Comparison of ENCODE assay signal across 22 cellular contexts in the genomic region with DNA sequence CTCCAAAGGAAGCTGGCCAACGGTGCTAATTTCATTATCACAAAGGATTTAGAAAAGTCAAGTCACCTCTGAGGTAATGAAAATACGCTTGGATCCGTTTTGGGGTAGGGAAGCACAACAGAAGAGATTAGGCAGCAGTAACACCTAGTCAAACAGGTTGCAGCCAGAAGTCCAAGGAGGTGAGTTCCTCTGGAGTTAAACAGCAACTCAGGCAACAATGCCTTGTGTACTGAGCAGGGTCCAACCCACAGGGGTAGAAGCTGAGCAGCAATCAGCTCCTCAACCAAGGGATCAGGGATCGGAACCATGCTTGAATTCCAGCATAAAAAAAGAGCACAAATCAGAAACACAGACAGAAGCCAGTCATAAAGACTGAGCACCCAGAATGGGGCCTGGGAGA.
DNase-seq lines count a peak whose midpoint lies in the region; ATAC-seq and TF ChIP-seq lines count a peak whose summit lies in the region.
"Had no signal": no experiment of that assay in that cellular context is flagged by ENCODE, and none has a peak within 500 bp of the region (broad histone marks: within the 10 kb centered on the region; RNA-seq: fewer than 3 reads in every experiment).

No MANE protein-coding gene starts in this region.

- no peak for DNase-seq in GM23338 (ENCODE audit: low spot score)
- no peak for DNase-seq in PC-3
- no peak for DNase-seq in left colon
- DNase-seq in neural progenitor cell (ENCODE audit: low spot score), result peak; percentile 10
- no peak for DNase-seq in effector memory CD8-positive, alpha-beta T cell
- DNase-seq in NAMALWA (ENCODE audit: low spot score), result no peak
- DNase-seq in coronary artery (ENCODE audit: low spot score), result no peak
- DNase-seq: CD4-positive, alpha-beta T cell; COR-L47; GDM1; H7; HFFc6; NCI-H1105; NCI-H2029 treated with DMSO at 0.1 percent for 48 hours; NCI-H2171; NCI-H524 treated with DMSO at 0.1 percent for 48 hours; NCI-H82; OCI-M1 had no signal

- H3K4me1 Mint-ChIP-seq in GM23338 (peaks cover 29% of the 10 kb centered on the region), neural progenitor cell (peaks cover 20% of the 10 kb centered on the region)
- no peaks in the 10 kb centered on the region for H3K4me1 Mint-ChIP-seq in effector memory CD8-positive, alpha-beta T cell (ENCODE audit: low read depth in 2 of 2)

- H4K20me1 ChIP-seq in GM23338 (replicated peaks; ENCODE audit: insufficient read depth), result no peaks in the 10 kb centered on the region
- no peaks in the 10 kb centered on the region for H4K20me1 ChIP-seq in PC-3 (ENCODE audit: low read length)
- H4K20me1 ChIP-seq in neural progenitor cell (ENCODE audit: low read depth), result no peaks in the 10 kb centered on the region

- ATAC-seq in GM23338 (no peak), PC-3 (no peak), left colon (peak; percentile 76), GM18519 (IDR thresholded peaks at IDR 0.05; ENCODE audit: low FRiP score, unreplicated experiment) (no peak)
- ATAC-seq in effector memory CD8-positive, alpha-beta T cell (replicated peaks), result no peak
- ATAC-seq: K562, Right ventricle myocardium inferior had no signal

- no peaks in the 10 kb centered on the region; the same call in 1 of the 2 replicates for H3K9me2 ChIP-seq in GM23338 (ENCODE audit: insufficient read depth)
- H3K9me2 ChIP-seq in PC-3 (replicated peaks; ENCODE audit: low read length), result no peaks in the 10 kb centered on the region

- H3K4me1 ChIP-seq in GM23338 (ENCODE audit: insufficient read depth), result peaks cover 20% of the 10 kb centered on the region; the same call in 1 of the 2 replicates
- H3K4me1 ChIP-seq in PC-3 (ENCODE audit: insufficient read depth, low read length), result no peaks in the 10 kb centered on the region
- peaks cover 25% of the 10 kb centered on the region for H3K4me1 ChIP-seq in neural progenitor cell
- H3K4me1 ChIP-seq: SJSA1 had no signal

- H3K27ac ChIP-seq in GM23338 (ENCODE audit: low read depth) (no peak overlapping the region), PC-3 (ENCODE audit: low read length) (no peak overlapping the region), neural progenitor cell (peak overlapping the region; percentile 80), coronary artery (no peak overlapping the region)
- H3K27ac ChIP-seq: SJSA1 had no signal

- CTCF ChIA-PET in PC-3 (lab: Charles Lee), result no interaction called here

- no peaks in the 10 kb centered on the region for H3K79me2 ChIP-seq in GM23338 (replicated peaks; ENCODE audit: insufficient read depth)
- H3K79me2 ChIP-seq in PC-3 (ENCODE audit: low read length), result no peaks in the 10 kb centered on the region
- H3K79me2 ChIP-seq in neural progenitor cell (ENCODE audit: low read depth), result no peaks in the 10 kb centered on the region

- H3K27me3 ChIP-seq in GM23338 (ENCODE audit: insufficient read depth) (no peaks in the 10 kb centered on the region), PC-3 (ENCODE audit: low read length) (no peaks in the 10 kb centered on the region), neural progenitor cell (no peaks in the 10 kb centered on the region)
- H3K27me3 ChIP-seq: SJSA1 had no signal

- POLR2A ChIA-PET in PC-3 (lab: Charles Lee; ENCODE audit: unreplicated experiment), result interaction anchor here (0.6 kb wide), 1 partner anchor 53 kb away, joined by 3 read pairs; no protein-coding TSS in a partner anchor

- TF ChIP-seq CTCF in GM23338 (conservative IDR thresholded peaks at IDR 0.05; ENCODE audit: low read depth in 2 of 2) (no peak), PC-3 (conservative IDR thresholded peaks at IDR 0.05; ENCODE audit: low read depth, low read length) (no peak), neural progenitor cell (IDR thresholded peaks at IDR 0.05) (no peak), coronary artery (IDR thresholded peaks at IDR 0.05) (no peak)

- H3K4me3 Mint-ChIP-seq in GM23338 (no peak overlapping the region), neural progenitor cell (no peak overlapping the region)
- H3K4me3 Mint-ChIP-seq in effector memory CD8-positive, alpha-beta T cell, result no peak overlapping the region
- H3K4me3 Mint-ChIP-seq: CD4-positive, alpha-beta T cell; HFFc6 had no signal

- H3K36me3 ChIP-seq in GM23338 (ENCODE audit: insufficient read depth) (no peaks in the 10 kb centered on the region), PC-3 (ENCODE audit: low read depth, low read length) (no peaks in the 10 kb centered on the region), neural progenitor cell (no peaks in the 10 kb centered on the region)
- H3K36me3 ChIP-seq: SJSA1 had no signal

- H3F3A ChIP-seq in GM23338 (replicated peaks; ENCODE audit: low read depth), result no peaks in the 10 kb centered on the region
- no peaks in the 10 kb centered on the region for H3F3A ChIP-seq in PC-3 (ENCODE audit: low read length, unreplicated experiment)
- peaks cover 15% of the 10 kb centered on the region for H3F3A ChIP-seq in neural progenitor cell (ENCODE audit: low read depth)

- H3K9ac ChIP-seq in PC-3 (ENCODE audit: low read length) (no peak overlapping the region), neural progenitor cell (no peak overlapping the region)

- H2AFZ ChIP-seq in GM23338 (peak overlapping the region; percentile 63), PC-3 (ENCODE audit: low read length) (0 out of 2 replicates have a peak overlapping the region, but pooled peaks have one; percentile 0), neural progenitor cell (replicated peaks) (peak overlapping the region; percentile 32)

- H3K9me3 ChIP-seq in PC-3 (ENCODE audit: low read length), result no peaks in the 10 kb centered on the region
- no peaks in the 10 kb centered on the region for H3K9me3 ChIP-seq in neural progenitor cell (ENCODE audit: low read depth)
- H3K9me3 ChIP-seq: SJSA1 had no signal

- intact Hi-C loops in PC-3 (cut with micrococcal nuclease), result no loop called here
- intact Hi-C loops in left colon (cut with DNase I, micrococcal nuclease), result no loop called here

- H3K4me2 ChIP-seq in GM23338 (no peak overlapping the region), PC-3 (ENCODE audit: low read length) (no peak overlapping the region), neural progenitor cell (peak overlapping the region; percentile 62)

- H3K4me3 ChIP-seq in GM23338 (no peak overlapping the region), PC-3 (ENCODE audit: low read length) (no peak overlapping the region), neural progenitor cell (no peak overlapping the region), coronary artery (no peak overlapping the region)
- H3K4me3 ChIP-seq: K562, SJSA1 had no signal

- H3K27me3 Mint-ChIP-seq in GM23338 (ENCODE audit: insufficient read depth, low read depth, poor library complexity) (peaks cover 2% of the 10 kb centered on the region), neural progenitor cell (ENCODE audit: insufficient read depth, low read depth) (peaks cover 4% of the 10 kb centered on the region)
- H3K27me3 Mint-ChIP-seq in effector memory CD8-positive, alpha-beta T cell, result peaks cover 31 to 34% of the 10 kb centered on the region in 2 donors

- H3K27ac Mint-ChIP-seq in GM23338 (no peak overlapping the region), neural progenitor cell (peak overlapping the region; percentile 52)
- no peak overlapping the region for H3K27ac Mint-ChIP-seq in effector memory CD8-positive, alpha-beta T cell
- H3K27ac Mint-ChIP-seq: CD4-positive, alpha-beta T cell; HFFc6 had no signal

- H3K9me3 Mint-ChIP-seq in GM23338, result no peaks in the 10 kb centered on the region
- H3K9me3 Mint-ChIP-seq in neural progenitor cell, result peaks cover 4% of the 10 kb centered on the region
- no peaks in the 10 kb centered on the region for H3K9me3 Mint-ChIP-seq in effector memory CD8-positive, alpha-beta T cell
- H3K9me3 Mint-ChIP-seq: CD4-positive, alpha-beta T cell; HFFc6 had no signal

- H3K36me3 Mint-ChIP-seq in GM23338 (ENCODE audit: low read depth) (no peaks in the 10 kb centered on the region), neural progenitor cell (no peaks in the 10 kb centered on the region)
- H3K36me3 Mint-ChIP-seq in effector memory CD8-positive, alpha-beta T cell (ENCODE audit: insufficient read depth), result no peaks in the 10 kb centered on the region

- no TSS peak for BruUV-seq in PC-3 (replicated peaks; lab: Mats Ljungman, UMichigan)

TF ChIP-seq in GM23338, 12 proteins besides CTCF, POLR2A, EP300 and RAD21 (continues in another document):
- TF ChIP-seq EZH2phosphoT487 (IDR thresholded peaks at IDR 0.05; ENCODE audit: unreplicated experiment), result no peak

Comparison
In these comparisons a context has a peak if more than half of its experiments do, and no peak if none do; other contexts are left out.
1. H2AFZ ChIP-seq: peak in every context shown above with its lines; median percentile 63 in GM23338; 32 in neural progenitor cell; 0 in PC-3.